ENCODE assay signal across 1 cellular context in the genomic region with DNA sequence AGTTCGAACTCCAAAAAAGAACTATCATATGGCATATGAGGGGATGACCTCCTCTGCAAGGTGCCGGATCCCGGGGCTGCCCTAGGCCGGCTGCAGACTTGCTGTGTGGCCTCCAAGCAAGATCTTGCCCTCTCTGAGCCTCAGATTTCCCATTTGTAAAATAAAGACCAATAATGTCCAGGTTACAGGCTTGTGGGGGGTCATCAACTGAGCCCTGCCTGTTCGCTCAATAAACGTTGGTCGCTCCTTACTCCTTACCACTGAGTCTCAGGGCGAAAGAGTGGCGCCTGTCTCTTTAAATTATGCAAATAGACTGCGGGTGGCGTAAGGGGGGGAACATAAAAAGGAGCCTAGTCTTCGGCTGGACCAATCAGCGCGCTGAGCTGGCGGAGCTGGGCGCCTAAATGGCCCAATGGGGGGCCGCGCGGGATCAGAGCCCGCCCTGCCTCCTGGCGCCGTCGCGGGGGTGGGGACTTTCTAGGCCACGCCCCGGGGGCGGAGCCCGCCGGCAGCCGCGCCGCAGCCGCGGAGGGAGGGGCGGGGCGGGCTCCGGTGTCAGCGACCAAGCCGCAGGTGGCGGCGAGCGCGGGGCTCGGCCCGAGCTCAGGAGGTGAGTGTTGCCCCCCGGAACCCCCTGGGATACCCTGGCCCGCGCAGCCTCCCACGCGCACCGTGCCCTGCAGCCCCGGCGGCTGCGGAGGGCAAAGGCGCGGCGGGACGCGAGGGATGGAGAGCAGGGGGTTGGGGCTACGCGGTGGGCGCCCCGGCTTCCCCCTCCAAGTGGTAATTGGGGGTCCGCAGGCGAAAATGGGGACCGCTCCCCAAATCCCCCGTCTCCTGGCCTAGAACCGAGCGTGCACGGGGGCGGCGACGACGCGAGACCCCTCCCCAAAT.
TF ChIP-seq lines count a peak whose summit lies in the region.

No MANE protein-coding gene starts in this region.

TF ChIP-seq in HepG2, 621 proteins besides CTCF, POLR2A, EP300 and RAD21 (continued from another document and continues in another):
- TF ChIP-seq, protein P1, sequence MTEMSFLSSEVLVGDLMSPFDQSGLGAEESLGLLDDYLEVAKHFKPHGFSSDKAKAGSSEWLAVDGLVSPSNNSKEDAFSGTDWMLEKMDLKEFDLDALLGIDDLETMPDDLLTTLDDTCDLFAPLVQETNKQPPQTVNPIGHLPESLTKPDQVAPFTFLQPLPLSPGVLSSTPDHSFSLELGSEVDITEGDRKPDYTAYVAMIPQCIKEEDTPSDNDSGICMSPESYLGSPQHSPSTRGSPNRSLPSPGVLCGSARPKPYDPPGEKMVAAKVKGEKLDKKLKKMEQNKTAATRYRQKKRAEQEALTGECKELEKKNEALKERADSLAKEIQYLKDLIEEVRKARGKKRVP (CRISPR knock-in tag; IDR thresholded peaks at IDR 0.05): no peak
- TF ChIP-seq RAD51 (IDR thresholded peaks at IDR 0.05; ENCODE audit: borderline replicate concordance): no peak
- TF ChIP-seq SIX4 (CRISPR knock-in tag; IDR thresholded peaks at IDR 0.05): no peak
- TF ChIP-seq SATB2 (CRISPR knock-in tag; IDR thresholded peaks at IDR 0.05): no peak
- no peak for TF ChIP-seq HOXA9 (CRISPR knock-in tag; IDR thresholded peaks at IDR 0.05; ENCODE audit: borderline replicate concordance)
- TF ChIP-seq ZNF33A (CRISPR knock-in tag; IDR thresholded peaks at IDR 0.05; ENCODE audit: borderline replicate concordance): no peak
- no peak for TF ChIP-seq ZSCAN22 (CRISPR knock-in tag; IDR thresholded peaks at IDR 0.05)
- TF ChIP-seq, protein P2, sequence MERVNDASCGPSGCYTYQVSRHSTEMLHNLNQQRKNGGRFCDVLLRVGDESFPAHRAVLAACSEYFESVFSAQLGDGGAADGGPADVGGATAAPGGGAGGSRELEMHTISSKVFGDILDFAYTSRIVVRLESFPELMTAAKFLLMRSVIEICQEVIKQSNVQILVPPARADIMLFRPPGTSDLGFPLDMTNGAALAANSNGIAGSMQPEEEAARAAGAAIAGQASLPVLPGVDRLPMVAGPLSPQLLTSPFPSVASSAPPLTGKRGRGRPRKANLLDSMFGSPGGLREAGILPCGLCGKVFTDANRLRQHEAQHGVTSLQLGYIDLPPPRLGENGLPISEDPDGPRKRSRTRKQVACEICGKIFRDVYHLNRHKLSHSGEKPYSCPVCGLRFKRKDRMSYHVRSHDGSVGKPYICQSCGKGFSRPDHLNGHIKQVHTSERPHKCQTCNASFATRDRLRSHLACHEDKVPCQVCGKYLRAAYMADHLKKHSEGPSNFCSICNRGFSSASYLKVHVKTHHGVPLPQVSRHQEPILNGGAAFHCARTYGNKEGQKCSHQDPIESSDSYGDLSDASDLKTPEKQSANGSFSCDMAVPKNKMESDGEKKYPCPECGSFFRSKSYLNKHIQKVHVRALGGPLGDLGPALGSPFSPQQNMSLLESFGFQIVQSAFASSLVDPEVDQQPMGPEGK (CRISPR knock-in tag; IDR thresholded peaks at IDR 0.05): peak; percentile 72
- no peak for TF ChIP-seq PPARG (CRISPR knock-in tag; conservative IDR thresholded peaks at IDR 0.05)
- TF ChIP-seq, protein P3, sequence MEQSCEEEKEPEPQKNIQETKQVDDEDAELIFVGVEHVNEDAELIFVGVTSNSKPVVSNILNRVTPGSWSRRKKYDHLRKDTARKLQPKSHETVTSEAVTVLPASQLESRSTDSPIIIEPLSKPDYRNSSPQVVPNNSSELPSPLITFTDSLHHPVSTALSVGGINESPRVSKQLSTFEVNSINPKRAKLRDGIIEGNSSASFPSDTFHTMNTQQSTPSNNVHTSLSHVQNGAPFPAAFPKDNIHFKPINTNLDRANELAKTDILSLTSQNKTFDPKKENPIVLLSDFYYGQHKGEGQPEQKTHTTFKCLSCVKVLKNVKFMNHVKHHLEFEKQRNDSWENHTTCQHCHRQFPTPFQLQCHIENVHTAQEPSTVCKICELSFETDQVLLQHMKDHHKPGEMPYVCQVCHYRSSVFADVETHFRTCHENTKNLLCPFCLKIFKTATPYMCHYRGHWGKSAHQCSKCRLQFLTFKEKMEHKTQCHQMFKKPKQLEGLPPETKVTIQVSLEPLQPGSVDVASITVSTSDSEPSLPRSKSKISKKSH (CRISPR knock-in tag; IDR thresholded peaks at IDR 0.05; ENCODE audit: borderline replicate concordance): no peak
- TF ChIP-seq ZNF329 (CRISPR knock-in tag; IDR thresholded peaks at IDR 0.05; ENCODE audit: low read depth): no peak
- TF ChIP-seq, protein P4, sequence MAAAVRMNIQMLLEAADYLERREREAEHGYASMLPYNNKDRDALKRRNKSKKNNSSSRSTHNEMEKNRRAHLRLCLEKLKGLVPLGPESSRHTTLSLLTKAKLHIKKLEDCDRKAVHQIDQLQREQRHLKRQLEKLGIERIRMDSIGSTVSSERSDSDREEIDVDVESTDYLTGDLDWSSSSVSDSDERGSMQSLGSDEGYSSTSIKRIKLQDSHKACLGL (CRISPR knock-in tag; IDR thresholded peaks at IDR 0.05): no peak
- TF ChIP-seq ZSCAN9 (CRISPR knock-in tag; IDR thresholded peaks at IDR 0.05; ENCODE audit: borderline replicate concordance): no peak
- TF ChIP-seq, protein P5, sequence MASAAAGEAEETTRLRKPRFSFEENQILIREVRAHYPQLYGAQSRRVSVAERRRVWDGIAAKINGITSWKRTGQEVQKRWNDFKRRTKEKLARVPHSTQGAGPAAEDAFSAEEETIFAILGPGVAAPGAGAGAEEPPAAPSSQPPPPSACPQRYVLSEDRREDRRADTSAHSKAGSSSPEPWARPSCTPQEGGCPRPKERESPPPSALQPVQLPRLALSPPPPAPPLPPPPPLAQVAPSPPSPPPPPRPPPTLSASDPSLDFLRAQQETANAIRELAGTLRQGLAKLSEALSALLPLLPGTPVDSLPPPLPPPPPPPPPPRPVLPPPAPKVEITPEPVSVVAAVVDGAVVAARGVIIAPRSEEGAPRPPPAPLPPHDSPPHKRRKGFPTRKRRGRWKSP (CRISPR knock-in tag; IDR thresholded peaks at IDR 0.05): no peak
- TF ChIP-seq, protein P6, sequence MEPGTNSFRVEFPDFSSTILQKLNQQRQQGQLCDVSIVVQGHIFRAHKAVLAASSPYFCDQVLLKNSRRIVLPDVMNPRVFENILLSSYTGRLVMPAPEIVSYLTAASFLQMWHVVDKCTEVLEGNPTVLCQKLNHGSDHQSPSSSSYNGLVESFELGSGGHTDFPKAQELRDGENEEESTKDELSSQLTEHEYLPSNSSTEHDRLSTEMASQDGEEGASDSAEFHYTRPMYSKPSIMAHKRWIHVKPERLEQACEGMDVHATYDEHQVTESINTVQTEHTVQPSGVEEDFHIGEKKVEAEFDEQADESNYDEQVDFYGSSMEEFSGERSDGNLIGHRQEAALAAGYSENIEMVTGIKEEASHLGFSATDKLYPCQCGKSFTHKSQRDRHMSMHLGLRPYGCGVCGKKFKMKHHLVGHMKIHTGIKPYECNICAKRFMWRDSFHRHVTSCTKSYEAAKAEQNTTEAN (CRISPR knock-in tag; conservative IDR thresholded peaks at IDR 0.05): no peak
- no peak for TF ChIP-seq ZNF816 (CRISPR knock-in tag; IDR thresholded peaks at IDR 0.05; ENCODE audit: borderline replicate concordance)
- peak; percentile 96 for TF ChIP-seq KDM1A (CRISPR knock-in tag; IDR thresholded peaks at IDR 0.05)
- no peak for TF ChIP-seq ZFAT (CRISPR knock-in tag; conservative IDR thresholded peaks at IDR 0.05)
- no peak for TF ChIP-seq NFKBIZ (CRISPR knock-in tag; IDR thresholded peaks at IDR 0.05)
- TF ChIP-seq KLF6 (CRISPR knock-in tag; IDR thresholded peaks at IDR 0.05): no peak
- TF ChIP-seq PAX8 (CRISPR knock-in tag; IDR thresholded peaks at IDR 0.05; ENCODE audit: borderline replicate concordance): no peak
- no peak for TF ChIP-seq CEBPG (CRISPR knock-in tag; IDR thresholded peaks at IDR 0.05)
- no peak for TF ChIP-seq HOXA3 (CRISPR knock-in tag; IDR thresholded peaks at IDR 0.05)
- no peak for TF ChIP-seq ZFP1 (CRISPR knock-in tag; IDR thresholded peaks at IDR 0.05)
- TF ChIP-seq NFE2 (CRISPR knock-in tag; IDR thresholded peaks at IDR 0.05): no peak
- TF ChIP-seq NR2F1 (CRISPR knock-in tag; IDR thresholded peaks at IDR 0.05): no peak
- TF ChIP-seq AGO1 (IDR thresholded peaks at IDR 0.05; ENCODE audit: low read depth, low read length, poor library complexity, severe bottlenecking): no peak
- no peak for TF ChIP-seq TCF12 (IDR thresholded peaks at IDR 0.05)
- no peak for TF ChIP-seq TCF12 (CRISPR knock-in tag; IDR thresholded peaks at IDR 0.05)
- TF ChIP-seq ZNF546 (CRISPR knock-in tag; conservative IDR thresholded peaks at IDR 0.05): no peak
- TF ChIP-seq ZKSCAN5 (CRISPR knock-in tag; IDR thresholded peaks at IDR 0.05): no peak
- TF ChIP-seq TP53 (CRISPR knock-in tag; conservative IDR thresholded peaks at IDR 0.05): no peak
- TF ChIP-seq NAIF1 (CRISPR knock-in tag; IDR thresholded peaks at IDR 0.05; ENCODE audit: borderline replicate concordance): no peak
- peak; percentile 35; the same call in 1 of the 2 replicates for TF ChIP-seq RFXAP (CRISPR knock-in tag; IDR thresholded peaks at IDR 0.05; ENCODE audit: borderline replicate concordance)
- no peak for TF ChIP-seq TRIM24 (CRISPR knock-in tag; IDR thresholded peaks at IDR 0.05)
- TF ChIP-seq, protein P7, sequence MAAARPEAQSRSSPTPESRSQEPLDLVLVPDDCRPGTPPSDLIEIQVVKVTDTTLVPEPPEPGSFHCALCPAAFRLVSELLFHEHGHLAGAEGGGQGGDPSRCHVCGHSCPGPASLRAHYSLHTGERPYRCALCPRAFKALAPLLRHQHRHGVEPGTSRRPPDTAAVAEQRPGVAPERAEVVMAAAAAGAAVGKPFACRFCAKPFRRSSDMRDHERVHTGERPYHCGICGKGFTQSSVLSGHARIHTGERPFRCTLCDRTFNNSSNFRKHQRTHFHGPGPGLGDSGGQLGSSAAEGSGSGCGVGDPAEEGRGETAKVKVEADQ (CRISPR knock-in tag; IDR thresholded peaks at IDR 0.05; ENCODE audit: borderline replicate concordance): no peak
- TF ChIP-seq GPN1 (CRISPR knock-in tag; IDR thresholded peaks at IDR 0.05; ENCODE audit: borderline replicate concordance): no peak
- TF ChIP-seq KAT8 (CRISPR knock-in tag; IDR thresholded peaks at IDR 0.05): no peak
- no peak for TF ChIP-seq ZNF629 (CRISPR knock-in tag; conservative IDR thresholded peaks at IDR 0.05)
- TF ChIP-seq ZSCAN12 (CRISPR knock-in tag; IDR thresholded peaks at IDR 0.05): no peak
- no peak for TF ChIP-seq ZNF292 (CRISPR knock-in tag; IDR thresholded peaks at IDR 0.05; ENCODE audit: borderline replicate concordance, low read depth)
- no peak for TF ChIP-seq ZFYVE20 (CRISPR knock-in tag; IDR thresholded peaks at IDR 0.05; ENCODE audit: borderline replicate concordance, low read depth)
- TF ChIP-seq NFYB (CRISPR knock-in tag; IDR thresholded peaks at IDR 0.05): peak; percentile 91
- no peak for TF ChIP-seq ZNF30 (CRISPR knock-in tag; IDR thresholded peaks at IDR 0.05)
- TF ChIP-seq, protein P8, sequence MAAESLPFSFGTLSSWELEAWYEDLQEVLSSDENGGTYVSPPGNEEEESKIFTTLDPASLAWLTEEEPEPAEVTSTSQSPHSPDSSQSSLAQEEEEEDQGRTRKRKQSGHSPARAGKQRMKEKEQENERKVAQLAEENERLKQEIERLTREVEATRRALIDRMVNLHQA (CRISPR knock-in tag; IDR thresholded peaks at IDR 0.05): no peak
- TF ChIP-seq NONO (IDR thresholded peaks at IDR 0.05): no peak
- TF ChIP-seq NONO (CRISPR knock-in tag; conservative IDR thresholded peaks at IDR 0.05): no peak
- TF ChIP-seq KDM5A (IDR thresholded peaks at IDR 0.05; ENCODE audit: borderline replicate concordance, low read length): no peak
- TF ChIP-seq FOSL2 (CRISPR knock-in tag; IDR thresholded peaks at IDR 0.05): no peak
- TF ChIP-seq, protein P9, sequence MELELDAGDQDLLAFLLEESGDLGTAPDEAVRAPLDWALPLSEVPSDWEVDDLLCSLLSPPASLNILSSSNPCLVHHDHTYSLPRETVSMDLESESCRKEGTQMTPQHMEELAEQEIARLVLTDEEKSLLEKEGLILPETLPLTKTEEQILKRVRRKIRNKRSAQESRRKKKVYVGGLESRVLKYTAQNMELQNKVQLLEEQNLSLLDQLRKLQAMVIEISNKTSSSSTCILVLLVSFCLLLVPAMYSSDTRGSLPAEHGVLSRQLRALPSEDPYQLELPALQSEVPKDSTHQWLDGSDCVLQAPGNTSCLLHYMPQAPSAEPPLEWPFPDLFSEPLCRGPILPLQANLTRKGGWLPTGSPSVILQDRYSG (CRISPR knock-in tag; IDR thresholded peaks at IDR 0.05): no peak
- TF ChIP-seq, protein P10, sequence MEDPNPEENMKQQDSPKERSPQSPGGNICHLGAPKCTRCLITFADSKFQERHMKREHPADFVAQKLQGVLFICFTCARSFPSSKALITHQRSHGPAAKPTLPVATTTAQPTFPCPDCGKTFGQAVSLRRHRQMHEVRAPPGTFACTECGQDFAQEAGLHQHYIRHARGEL (CRISPR knock-in tag; IDR thresholded peaks at IDR 0.05): no peak
- TF ChIP-seq PAF1 (CRISPR knock-in tag; IDR thresholded peaks at IDR 0.05): no peak
- peak; percentile 33; the same call in 1 of the 2 replicates for TF ChIP-seq SAP130 (CRISPR knock-in tag; IDR thresholded peaks at IDR 0.05; ENCODE audit: low read depth)
- TF ChIP-seq ZNF12 (CRISPR knock-in tag; IDR thresholded peaks at IDR 0.05): no peak
- no peak for TF ChIP-seq SOX6 (IDR thresholded peaks at IDR 0.05)
- TF ChIP-seq SOX6 (CRISPR knock-in tag; IDR thresholded peaks at IDR 0.05): no peak
- no peak for TF ChIP-seq MAFG (CRISPR knock-in tag; IDR thresholded peaks at IDR 0.05)
- TF ChIP-seq HDAC1 (CRISPR knock-in tag; IDR thresholded peaks at IDR 0.05): no peak
- TF ChIP-seq, protein P11, sequence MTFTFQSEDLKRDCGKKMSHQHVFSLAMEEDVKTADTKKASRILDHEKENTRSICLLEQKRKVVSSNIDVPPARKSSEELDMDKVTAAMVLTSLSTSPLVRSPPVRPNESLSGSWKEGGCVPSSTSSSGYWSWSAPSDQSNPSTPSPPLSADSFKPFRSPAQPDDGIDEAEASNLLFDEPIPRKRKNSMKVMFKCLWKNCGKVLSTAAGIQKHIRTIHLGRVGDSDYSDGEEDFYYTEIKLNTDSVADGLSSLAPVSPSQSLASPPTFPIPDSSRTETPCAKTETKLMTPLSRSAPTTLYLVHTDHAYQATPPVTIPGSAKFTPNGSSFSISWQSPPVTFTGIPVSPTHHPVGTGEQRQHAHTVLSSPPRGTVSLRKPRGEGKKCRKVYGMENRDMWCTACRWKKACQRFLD (CRISPR knock-in tag; IDR thresholded peaks at IDR 0.05; ENCODE audit: borderline replicate concordance): 0 out of 2 replicates have a peak, but pooled peaks have one; percentile 60
- 0 out of 2 replicates have a peak, but pooled peaks have one; percentile 29 for TF ChIP-seq ZNF766 (CRISPR knock-in tag; IDR thresholded peaks at IDR 0.05; ENCODE audit: borderline replicate concordance)
- TF ChIP-seq, protein P12, sequence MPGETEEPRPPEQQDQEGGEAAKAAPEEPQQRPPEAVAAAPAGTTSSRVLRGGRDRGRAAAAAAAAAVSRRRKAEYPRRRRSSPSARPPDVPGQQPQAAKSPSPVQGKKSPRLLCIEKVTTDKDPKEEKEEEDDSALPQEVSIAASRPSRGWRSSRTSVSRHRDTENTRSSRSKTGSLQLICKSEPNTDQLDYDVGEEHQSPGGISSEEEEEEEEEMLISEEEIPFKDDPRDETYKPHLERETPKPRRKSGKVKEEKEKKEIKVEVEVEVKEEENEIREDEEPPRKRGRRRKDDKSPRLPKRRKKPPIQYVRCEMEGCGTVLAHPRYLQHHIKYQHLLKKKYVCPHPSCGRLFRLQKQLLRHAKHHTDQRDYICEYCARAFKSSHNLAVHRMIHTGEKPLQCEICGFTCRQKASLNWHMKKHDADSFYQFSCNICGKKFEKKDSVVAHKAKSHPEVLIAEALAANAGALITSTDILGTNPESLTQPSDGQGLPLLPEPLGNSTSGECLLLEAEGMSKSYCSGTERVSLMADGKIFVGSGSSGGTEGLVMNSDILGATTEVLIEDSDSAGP (CRISPR knock-in tag; IDR thresholded peaks at IDR 0.05; ENCODE audit: borderline replicate concordance): peak; percentile 100
- TF ChIP-seq HMG20B (CRISPR knock-in tag; conservative IDR thresholded peaks at IDR 0.05): no peak
- TF ChIP-seq ZNF234 (CRISPR knock-in tag; conservative IDR thresholded peaks at IDR 0.05): no peak
